In genomic region chr2:197556456-197556855, GRCh38 we compare ENCODE assay signal across 1 cellular context.
TF ChIP-seq lines count a peak whose summit lies in the region.

No MANE protein-coding gene starts in this region.

TF ChIP-seq in HepG2, 621 proteins besides CTCF, POLR2A, EP300 and RAD21:
- TF ChIP-seq XRCC5 (optimal IDR thresholded peaks at IDR 0.05; ENCODE audit: low read length): no peak
- TF ChIP-seq ATF7 (IDR thresholded peaks at IDR 0.05): peak; percentile 39; the same call in 1 of the 2 replicates
- no peak for TF ChIP-seq ATF7 (CRISPR knock-in tag; IDR thresholded peaks at IDR 0.05)
TF ChIP-seq in HepG2: peak in this region for 1.
